ENCODE assay signal across 23 cellular contexts in the genomic region with DNA sequence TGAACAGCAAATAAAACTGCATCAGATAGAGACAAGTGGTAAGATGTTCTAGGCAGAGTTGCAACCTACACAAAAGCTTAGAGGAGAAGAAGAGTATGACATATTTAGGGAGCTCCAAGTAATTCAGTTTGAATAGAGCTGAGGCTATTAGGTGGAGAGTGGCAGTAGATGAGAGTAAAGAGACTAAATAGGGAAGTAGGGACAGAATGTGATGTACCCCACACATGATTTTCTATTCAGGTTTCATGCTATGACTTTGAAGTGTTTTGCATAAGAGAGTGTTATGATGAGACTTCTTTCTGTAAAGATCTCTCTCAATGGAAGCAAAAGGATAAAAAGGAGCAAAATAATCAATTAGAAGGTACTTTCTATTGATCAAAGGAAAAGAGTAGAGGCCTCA.
DNase-seq lines count a peak whose midpoint lies in the region; ATAC-seq, FAIRE-seq and TF ChIP-seq lines count a peak whose summit lies in the region.
"Had no signal": no experiment of that assay in that cellular context is flagged by ENCODE, and none has a peak within 500 bp of the region (broad histone marks: within the 10 kb centered on the region; RNA-seq: fewer than 3 reads in every experiment).

No MANE protein-coding gene starts in this region.

- no peak for TF ChIP-seq CTCF in dorsolateral prefrontal cortex (IDR thresholded peaks at IDR 0.05 in 54 of 56, conservative IDR thresholded peaks at IDR 0.05 in 2 of 56; ENCODE audit: low read depth in 1 of 56, partially characterized antibody in 56 of 56)

- no peaks in the 10 kb centered on the region for H3K9me3 Mint-ChIP-seq in immature natural killer cell
- H3K9me3 Mint-ChIP-seq in activated CD4-positive, alpha-beta memory T cell treated with anti-CD3 and anti-CD28 coated beads, Interleukin-2, amount 10 ng/mL, durations not matched to agents 7 days and 5 days: no peaks in the 10 kb centered on the region
- H3K9me3 Mint-ChIP-seq: stimulated activated memory B cell treated with anti-CD40 and anti-IgM and Interleukin-4, amounts not matched to agents 10 μg/mL and 1 μg/mL and 100 μg/mL, for 72 hours had no signal

- peaks cover 0 to 8% (median 4%) of the 10 kb centered on the region in 3 donors for H3K36me3 Mint-ChIP-seq in immature natural killer cell
- H3K36me3 Mint-ChIP-seq in activated CD4-positive, alpha-beta memory T cell treated with anti-CD3 and anti-CD28 coated beads, Interleukin-2, amount 10 ng/mL, durations not matched to agents 7 days and 5 days (ENCODE audit: low read depth): no peaks in the 10 kb centered on the region
- H3K36me3 Mint-ChIP-seq: activated naive CD4-positive, alpha-beta T cell treated with anti-CD3 and anti-CD28 coated beads, Interleukin-2, amount 50 U/mL, for 72 hours; CD14-positive monocyte; stimulated activated memory B cell treated with anti-CD40 and anti-IgM and Interleukin-4, amounts not matched to agents 10 μg/mL and 1 μg/mL and 100 μg/mL, for 72 hours had no signal

- TF ChIP-seq POLR2A in GM12892 (IDR thresholded peaks at IDR 0.05; ENCODE audit: low read depth, low read length): no peak

- peaks cover 0 to 3% (median 1%) of the 10 kb centered on the region in 3 donors for H3K27me3 Mint-ChIP-seq in immature natural killer cell (ENCODE audit: low read depth in 3 of 3)
- peaks cover 1% of the 10 kb centered on the region for H3K27me3 Mint-ChIP-seq in activated CD4-positive, alpha-beta memory T cell treated with anti-CD3 and anti-CD28 coated beads, Interleukin-2, amount 10 ng/mL, durations not matched to agents 7 days and 5 days

- peak; percentile 48 for FAIRE-seq in GM12892 (lab: Jason Lieb, UNC)
- FAIRE-seq: H54 had no signal

- intact Hi-C loops in dorsolateral prefrontal cortex (cut with DNase I): no loop called here

- no peak overlapping the region for H3K4me3 ChIP-seq in dorsolateral prefrontal cortex
- H3K4me3 ChIP-seq: breast epithelium, mucosa of descending colon had no signal

- no peak overlapping the region for H3K4me3 Mint-ChIP-seq in immature natural killer cell
- H3K4me3 Mint-ChIP-seq in activated CD4-positive, alpha-beta memory T cell treated with anti-CD3 and anti-CD28 coated beads, Interleukin-2, amount 10 ng/mL, durations not matched to agents 7 days and 5 days: no peak overlapping the region
- H3K4me3 Mint-ChIP-seq: CD14-positive monocyte; stimulated activated memory B cell treated with anti-CD40 and anti-IgM and Interleukin-4, amounts not matched to agents 10 μg/mL and 1 μg/mL and 100 μg/mL, for 72 hours had no signal

- CTCF ChIA-PET in activated CD4-positive, alpha-beta memory T cell treated with anti-CD3 and anti-CD28 coated beads, Interleukin-2, amount 10 ng/mL, durations not matched to agents 7 days and 5 days (lab: Charles Lee): no interaction called here

- no peaks in the 10 kb centered on the region for H3K27me3 ChIP-seq in dorsolateral prefrontal cortex
- H3K27me3 ChIP-seq: breast epithelium had no signal

- DNase-seq in GM12892 (ENCODE audit: insufficient read length) (no peak), dorsolateral prefrontal cortex (no peak), immature natural killer cell (no peak)
- DNase-seq in activated CD4-positive, alpha-beta memory T cell treated with anti-CD3 and anti-CD28 coated beads, Interleukin-2, amount 10 ng/mL, durations not matched to agents 7 days and 5 days: no peak
- DNase-seq in activated CD4-positive, alpha-beta T cell treated with anti-CD3 and anti-CD28 coated beads for 4 hours: no peak
- DNase-seq: activated CD4-positive, CD25-positive, alpha-beta regulatory T cell treated with anti-CD3 and anti-CD28 coated beads, Interleukin-2, amount 50 U/mL, for 72 hours; activated T-cell treated with anti-CD3 and anti-CD28 coated beads for 4 hours; effector CD8-positive, alpha-beta T cell; hypothalamus; left cardiac atrium; mucosa of descending colon; NCI-H187; NCI-H748 treated with DMSO at 0.1 percent for 48 hours; occipital lobe; RPMI8226 had no signal

- H3K4me1 Mint-ChIP-seq in immature natural killer cell: no peaks in the 10 kb centered on the region
- no peaks in the 10 kb centered on the region for H3K4me1 Mint-ChIP-seq in activated CD4-positive, alpha-beta memory T cell treated with anti-CD3 and anti-CD28 coated beads, Interleukin-2, amount 10 ng/mL, durations not matched to agents 7 days and 5 days
- H3K4me1 Mint-ChIP-seq: CD14-positive monocyte; stimulated activated memory B cell treated with anti-CD40 and anti-IgM and Interleukin-4, amounts not matched to agents 10 μg/mL and 1 μg/mL and 100 μg/mL, for 72 hours had no signal

- H3K27ac ChIP-seq in dorsolateral prefrontal cortex: no peak overlapping the region
- H3K27ac ChIP-seq: breast epithelium had no signal

- no peak overlapping the region for H3K27ac Mint-ChIP-seq in immature natural killer cell
- no peak overlapping the region for H3K27ac Mint-ChIP-seq in activated CD4-positive, alpha-beta memory T cell treated with anti-CD3 and anti-CD28 coated beads, Interleukin-2, amount 10 ng/mL, durations not matched to agents 7 days and 5 days
- H3K27ac Mint-ChIP-seq: activated naive CD4-positive, alpha-beta T cell treated with anti-CD3 and anti-CD28 coated beads, Interleukin-2, amount 50 U/mL, for 72 hours; CD14-positive monocyte; stimulated activated memory B cell treated with anti-CD40 and anti-IgM and Interleukin-4, amounts not matched to agents 10 μg/mL and 1 μg/mL and 100 μg/mL, for 72 hours had no signal

- POLR2A ChIA-PET in activated CD4-positive, alpha-beta memory T cell treated with anti-CD3 and anti-CD28 coated beads, Interleukin-2, amount 10 ng/mL, durations not matched to agents 7 days and 5 days (lab: Charles Lee): no interaction called here

- ATAC-seq in GM19328 (IDR thresholded peaks at IDR 0.05; ENCODE audit: unreplicated experiment) (peak; percentile 55), GM21825 (IDR thresholded peaks at IDR 0.05; ENCODE audit: unreplicated experiment) (peak; percentile 55), HG03095 (IDR thresholded peaks at IDR 0.05; ENCODE audit: unreplicated experiment) (peak; percentile 89)
- ATAC-seq: activated naive CD4-positive, alpha-beta T cell treated with anti-CD3 and anti-CD28 coated beads, Interleukin-2, amount 50 U/mL, for 72 hours; left cardiac atrium; mucosa of descending colon; stimulated activated memory B cell treated with anti-CD40 and anti-IgM and Interleukin-4, amounts not matched to agents 10 μg/mL and 1 μg/mL and 100 μg/mL, for 72 hours had no signal
